9 cellular contexts compared by ENCODE assay signal in the genomic region with DNA sequence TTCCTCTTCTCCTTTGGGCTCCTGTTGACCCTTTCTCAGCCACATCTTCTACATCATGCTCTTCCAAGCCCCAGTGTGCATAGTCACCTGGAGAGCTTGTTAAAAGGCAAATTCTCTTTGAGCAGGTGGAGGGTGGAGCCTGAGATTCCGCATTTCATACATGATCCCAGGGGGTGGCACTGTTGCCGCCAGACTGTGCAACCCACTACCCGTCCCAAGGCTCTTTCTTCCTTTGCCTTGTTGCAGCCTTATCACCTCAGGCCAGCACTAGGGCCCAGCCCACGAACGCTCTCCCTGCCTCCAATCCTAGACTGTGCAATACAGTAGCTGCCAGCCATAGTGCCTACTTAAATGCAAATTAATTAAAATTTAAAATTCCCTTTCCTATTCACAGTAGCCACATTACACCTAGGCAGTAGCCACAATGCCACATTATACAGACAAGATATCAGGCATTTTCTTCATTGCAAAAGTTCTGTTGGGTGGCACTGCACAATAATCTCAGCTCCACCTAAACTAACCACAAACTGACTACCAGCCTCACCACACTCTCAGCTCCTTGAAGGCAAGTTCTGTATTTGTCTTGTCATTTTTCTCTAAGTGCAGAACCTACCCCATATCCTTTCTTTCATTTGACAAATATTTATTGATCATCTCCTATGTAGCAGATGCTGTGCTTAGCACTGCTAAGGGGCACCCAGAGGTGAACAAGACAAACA. TPM values are rescaled to one million over a fixed set of nuclear protein-coding genes. Genes with fewer than 3 reads are reported as not detected.
DNase-seq lines count a peak whose midpoint lies in the region; ATAC-seq, FAIRE-seq and TF ChIP-seq lines count a peak whose summit lies in the region.
"Had no signal": no experiment of that assay in that cellular context is flagged by ENCODE, and none has a peak within 500 bp of the region (broad histone marks: within the 10 kb centered on the region; RNA-seq: fewer than 3 reads in every experiment).

No MANE protein-coding gene starts in this region.

- H3K4me1 ChIP-seq in astrocyte (ENCODE audit: insufficient read depth, low read length): peaks cover 8% of the 10 kb centered on the region

- no peak for DNase-seq in GM13977 (ENCODE audit: low spot score)
- DNase-seq in NAMALWA (ENCODE audit: low spot score): peak; percentile 38
- no peak for DNase-seq in astrocyte (ENCODE audit: low read depth)
- DNase-seq in natural killer cell: no peak
- DNase-seq in activated CD4-positive, alpha-beta T cell treated with anti-CD3 and anti-CD28 coated beads, Interleukin-2, amount 50 U/mL, for 48 hours: no peak
- no peak for DNase-seq in glomerular visceral epithelial cell (ENCODE audit: extremely low spot score)

- H3K4me1 Mint-ChIP-seq in astrocyte (ENCODE audit: low read depth, unreplicated experiment) (peaks cover 3% of the 10 kb centered on the region), natural killer cell (peaks cover 25 to 32% of the 10 kb centered on the region in 2 donors)

- ATAC-seq in natural killer cell: peak in 2 of 3 donors; percentile 25 to 41
- no peak for ATAC-seq in GM21367 (IDR thresholded peaks at IDR 0.05; ENCODE audit: unreplicated experiment)

- no peak overlapping the region for H2AFZ ChIP-seq in astrocyte (ENCODE audit: low read depth, low read length)

- H3K27ac ChIP-seq in astrocyte (ENCODE audit: low read depth, low read length): no peak overlapping the region
- H3K27ac ChIP-seq: neutrophil had no signal

- no peak for FAIRE-seq in astrocyte (lab: Jason Lieb, UNC)

- no peak overlapping the region for H3K4me2 ChIP-seq in astrocyte (ENCODE audit: low read length)

- intact Hi-C loops in natural killer cell (cut with micrococcal nuclease): loop anchor here (5.0 kb wide), 1 partner anchor 446 kb away; no protein-coding TSS in a partner anchor

- TF ChIP-seq CTCF in GM13977 (IDR thresholded peaks at IDR 0.05; ENCODE audit: extremely low read depth, insufficient read depth, missing control alignments) (peak; percentile 20), astrocyte (IDR thresholded peaks at IDR 0.05; ENCODE audit: insufficient read depth, low read depth, low read length) (peak; percentile 11), natural killer cell (IDR thresholded peaks at IDR 0.05) (no peak)

- H3K27me3 Mint-ChIP-seq in astrocyte (ENCODE audit: low read depth, unreplicated experiment) (peaks cover 58% of the 10 kb centered on the region), natural killer cell (ENCODE audit: low read depth in 2 of 2) (peaks cover 57 to 74% of the 10 kb centered on the region in 2 donors)

- no peaks in the 10 kb centered on the region for H3K9me3 Mint-ChIP-seq in astrocyte (ENCODE audit: unreplicated experiment)
- H3K9me3 Mint-ChIP-seq in natural killer cell: no peaks in the 10 kb centered on the region

- H3K27ac Mint-ChIP-seq in astrocyte (ENCODE audit: unreplicated experiment): no peak overlapping the region
- no peak overlapping the region for H3K27ac Mint-ChIP-seq in natural killer cell

- H3K4me3 Mint-ChIP-seq in astrocyte (ENCODE audit: unreplicated experiment) (no peak overlapping the region), natural killer cell (peak overlapping the region; percentile 29)

- no peaks in the 10 kb centered on the region for H4K20me1 ChIP-seq in astrocyte (ENCODE audit: insufficient read depth, low read length)

- H3K4me3 ChIP-seq in astrocyte (ENCODE audit: insufficient read depth, low read depth, low read length): no peak overlapping the region

- in situ Hi-C loops in GM13977 (cut with MboI; ENCODE audit: low pct_unique_long_range_greater_than_20kb, low sequenced_read_pairs, unreplicated experiment): loop anchor here (10.0 kb wide), 1 partner anchor 68 kb away; no protein-coding TSS in a partner anchor

- no peaks in the 10 kb centered on the region for H3K36me3 ChIP-seq in astrocyte (ENCODE audit: insufficient read depth, low read length)
- H3K36me3 ChIP-seq: neutrophil had no signal

- H3K9me3 ChIP-seq in astrocyte (ENCODE audit: insufficient read depth, low read depth, low read length): no peaks in the 10 kb centered on the region
- H3K9me3 ChIP-seq: neutrophil had no signal

- H3K79me2 ChIP-seq in astrocyte (ENCODE audit: insufficient read depth, low read length): no peaks in the 10 kb centered on the region

- H3K36me3 Mint-ChIP-seq in astrocyte (ENCODE audit: low read depth, unreplicated experiment) (no peaks in the 10 kb centered on the region), natural killer cell (no peaks in the 10 kb centered on the region)

- peaks cover 59% of the 10 kb centered on the region for H3K27me3 ChIP-seq in astrocyte (ENCODE audit: insufficient read depth, low read length)

- no peak overlapping the region for H3K9ac ChIP-seq in astrocyte (ENCODE audit: low read length)

RNA-seq across cellular contexts. Expression of a gene that starts 4.6 kb away (rescaled TPM):
- total RNA-seq in astrocyte (1.4 TPM in 2 replicates), natural killer cell (under 1 TPM; 0.09 to 0.18 (median 0.15) TPM)

RNA-seq across cellular contexts. Expression of a gene that starts 19.5 kb away (rescaled TPM):
- total RNA-seq in astrocyte (0.14 TPM in 1 of 2 replicates, not detected in the other), natural killer cell (not detected)
- total RNA-seq: cerebellum had no signal

RNA-seq across cellular contexts. Expression of a gene that starts 56.1 kb away (rescaled TPM):
- total RNA-seq in astrocyte: 0.20 TPM in 1 of 2 replicates, not detected in the other
- total RNA-seq in natural killer cell: not detected
